ENCODE assay signal across 2 cellular contexts in the genomic region with DNA sequence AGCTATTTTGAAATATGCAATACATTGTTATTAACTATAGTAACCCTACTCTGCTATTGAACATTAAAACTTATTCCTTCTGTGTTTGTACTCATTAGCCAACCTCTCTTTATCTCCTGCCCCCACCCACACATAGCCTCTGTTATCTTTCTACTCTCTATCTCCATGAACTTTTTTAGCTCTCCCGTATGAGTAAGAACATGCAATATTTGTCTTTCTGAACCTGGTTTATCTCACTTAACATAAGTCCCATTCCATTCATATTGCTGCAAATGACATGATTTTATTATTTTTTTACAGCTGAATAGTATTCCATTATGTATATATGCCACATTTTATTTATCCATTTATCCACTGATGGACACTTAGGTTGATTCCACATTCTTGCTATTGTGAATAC.
TF ChIP-seq lines count a peak whose summit lies in the region.

No MANE protein-coding gene starts in this region.

TF ChIP-seq in HepG2, 621 proteins besides CTCF, POLR2A, EP300 and RAD21 (continued from another document):
- TF ChIP-seq, protein P1, sequence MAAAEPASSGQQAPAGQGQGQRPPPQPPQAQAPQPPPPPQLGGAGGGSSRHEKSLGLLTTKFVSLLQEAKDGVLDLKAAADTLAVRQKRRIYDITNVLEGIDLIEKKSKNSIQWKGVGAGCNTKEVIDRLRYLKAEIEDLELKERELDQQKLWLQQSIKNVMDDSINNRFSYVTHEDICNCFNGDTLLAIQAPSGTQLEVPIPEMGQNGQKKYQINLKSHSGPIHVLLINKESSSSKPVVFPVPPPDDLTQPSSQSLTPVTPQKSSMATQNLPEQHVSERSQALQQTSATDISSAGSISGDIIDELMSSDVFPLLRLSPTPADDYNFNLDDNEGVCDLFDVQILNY (CRISPR knock-in tag; conservative IDR thresholded peaks at IDR 0.05) = no peak
- no peak for TF ChIP-seq ZNF530 (CRISPR knock-in tag; IDR thresholded peaks at IDR 0.05; ENCODE audit: low read depth)
- TF ChIP-seq, protein P2, sequence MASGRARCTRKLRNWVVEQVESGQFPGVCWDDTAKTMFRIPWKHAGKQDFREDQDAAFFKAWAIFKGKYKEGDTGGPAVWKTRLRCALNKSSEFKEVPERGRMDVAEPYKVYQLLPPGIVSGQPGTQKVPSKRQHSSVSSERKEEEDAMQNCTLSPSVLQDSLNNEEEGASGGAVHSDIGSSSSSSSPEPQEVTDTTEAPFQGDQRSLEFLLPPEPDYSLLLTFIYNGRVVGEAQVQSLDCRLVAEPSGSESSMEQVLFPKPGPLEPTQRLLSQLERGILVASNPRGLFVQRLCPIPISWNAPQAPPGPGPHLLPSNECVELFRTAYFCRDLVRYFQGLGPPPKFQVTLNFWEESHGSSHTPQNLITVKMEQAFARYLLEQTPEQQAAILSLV (CRISPR knock-in tag; IDR thresholded peaks at IDR 0.05; ENCODE audit: borderline replicate concordance) = no peak

TF ChIP-seq in K562, 482 proteins besides CTCF, POLR2A, EP300 and RAD21 (continued from another document):
- TF ChIP-seq, protein P3, sequence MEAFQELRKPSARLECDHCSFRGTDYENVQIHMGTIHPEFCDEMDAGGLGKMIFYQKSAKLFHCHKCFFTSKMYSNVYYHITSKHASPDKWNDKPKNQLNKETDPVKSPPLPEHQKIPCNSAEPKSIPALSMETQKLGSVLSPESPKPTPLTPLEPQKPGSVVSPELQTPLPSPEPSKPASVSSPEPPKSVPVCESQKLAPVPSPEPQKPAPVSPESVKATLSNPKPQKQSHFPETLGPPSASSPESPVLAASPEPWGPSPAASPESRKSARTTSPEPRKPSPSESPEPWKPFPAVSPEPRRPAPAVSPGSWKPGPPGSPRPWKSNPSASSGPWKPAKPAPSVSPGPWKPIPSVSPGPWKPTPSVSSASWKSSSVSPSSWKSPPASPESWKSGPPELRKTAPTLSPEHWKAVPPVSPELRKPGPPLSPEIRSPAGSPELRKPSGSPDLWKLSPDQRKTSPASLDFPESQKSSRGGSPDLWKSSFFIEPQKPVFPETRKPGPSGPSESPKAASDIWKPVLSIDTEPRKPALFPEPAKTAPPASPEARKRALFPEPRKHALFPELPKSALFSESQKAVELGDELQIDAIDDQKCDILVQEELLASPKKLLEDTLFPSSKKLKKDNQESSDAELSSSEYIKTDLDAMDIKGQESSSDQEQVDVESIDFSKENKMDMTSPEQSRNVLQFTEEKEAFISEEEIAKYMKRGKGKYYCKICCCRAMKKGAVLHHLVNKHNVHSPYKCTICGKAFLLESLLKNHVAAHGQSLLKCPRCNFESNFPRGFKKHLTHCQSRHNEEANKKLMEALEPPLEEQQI (IDR thresholded peaks at IDR 0.05) = peak; percentile 72; the same call in 1 of the 2 replicates
- TF ChIP-seq TRIM24 (IDR thresholded peaks at IDR 0.05) (peak; percentile 82 to 93), MYNN (IDR thresholded peaks at IDR 0.05) (no peak), MYNN (CRISPR knock-in tag; IDR thresholded peaks at IDR 0.05) (no peak), SMARCA4 (IDR thresholded peaks at IDR 0.05) (peak; percentile 83), RBM39 (optimal IDR thresholded peaks at IDR 0.05; ENCODE audit: low read depth, low read length) (no peak), NCOR1 (IDR thresholded peaks at IDR 0.05) (peak; percentile 74), SOX6 (IDR thresholded peaks at IDR 0.05) (peak; percentile 60; the same call in 1 of the 2 replicates), FOXA3 (CRISPR knock-in tag; conservative IDR thresholded peaks at IDR 0.05 in 1 of 2, IDR thresholded peaks at IDR 0.05 in 1 of 2) (peak in 1 of 2 experiments; percentile 82; a peak in 2 of 4 replicates), SMARCE1 (IDR thresholded peaks at IDR 0.05) (peak; percentile 70; the same call in 1 of the 2 replicates), FOSL1 (tag; conservative IDR thresholded peaks at IDR 0.05) (peak; percentile 74), RAD51 (IDR thresholded peaks at IDR 0.05; ENCODE audit: borderline replicate concordance, low read depth) (no peak), BRD9 (IDR thresholded peaks at IDR 0.05; ENCODE audit: low read depth, partially characterized antibody) (no peak), DACH1 (IDR thresholded peaks at IDR 0.05; ENCODE audit: partially characterized antibody) (peak; percentile 51), MEF2D (tag; conservative IDR thresholded peaks at IDR 0.05; ENCODE audit: low read depth) (peak; percentile 68; the same call in 1 of the 2 replicates), BCOR (IDR thresholded peaks at IDR 0.05) (0 out of 2 replicates have a peak, but pooled peaks have one; percentile 12), ILK (tag; IDR thresholded peaks at IDR 0.05; ENCODE audit: borderline replicate concordance, low read depth) (no peak), TAF9B (IDR thresholded peaks at IDR 0.05; ENCODE audit: partially characterized antibody) (no peak), HDAC3 (IDR thresholded peaks at IDR 0.05; ENCODE audit: borderline replicate concordance, partially characterized antibody) (peak; percentile 58), ZNF699 (CRISPR knock-in tag; IDR thresholded peaks at IDR 0.05; ENCODE audit: insufficient replicate concordance) (no peak), DPF2 (IDR thresholded peaks at IDR 0.05) (peak; percentile 89), SMARCC2 (IDR thresholded peaks at IDR 0.05; ENCODE audit: low read depth) (0 out of 2 replicates have a peak, but pooled peaks have one; percentile 60), TEAD4 (IDR thresholded peaks at IDR 0.05; ENCODE audit: low read length) (peak; percentile 58), TEAD4 (CRISPR knock-in tag; IDR thresholded peaks at IDR 0.05; ENCODE audit: borderline replicate concordance) (no peak), TBL1XR1 (IDR thresholded peaks at IDR 0.05; ENCODE audit: low read length in 2 of 2) (peak in 1 of 2 experiments; percentile 20; a peak in 1 of 4 replicates), ZNF76 (CRISPR knock-in tag; IDR thresholded peaks at IDR 0.05; ENCODE audit: borderline replicate concordance) (no peak), EGR1 (conservative IDR thresholded peaks at IDR 0.05) (peak; percentile 84), CBFA2T2 (conservative IDR thresholded peaks at IDR 0.05) (peak; percentile 81), MTA2 (IDR thresholded peaks at IDR 0.05; ENCODE audit: low read depth) (peak; percentile 62), SRSF3 (IDR thresholded peaks at IDR 0.05; ENCODE audit: insufficient read depth, low read length) (no peak)
- TF ChIP-seq, protein P4, sequence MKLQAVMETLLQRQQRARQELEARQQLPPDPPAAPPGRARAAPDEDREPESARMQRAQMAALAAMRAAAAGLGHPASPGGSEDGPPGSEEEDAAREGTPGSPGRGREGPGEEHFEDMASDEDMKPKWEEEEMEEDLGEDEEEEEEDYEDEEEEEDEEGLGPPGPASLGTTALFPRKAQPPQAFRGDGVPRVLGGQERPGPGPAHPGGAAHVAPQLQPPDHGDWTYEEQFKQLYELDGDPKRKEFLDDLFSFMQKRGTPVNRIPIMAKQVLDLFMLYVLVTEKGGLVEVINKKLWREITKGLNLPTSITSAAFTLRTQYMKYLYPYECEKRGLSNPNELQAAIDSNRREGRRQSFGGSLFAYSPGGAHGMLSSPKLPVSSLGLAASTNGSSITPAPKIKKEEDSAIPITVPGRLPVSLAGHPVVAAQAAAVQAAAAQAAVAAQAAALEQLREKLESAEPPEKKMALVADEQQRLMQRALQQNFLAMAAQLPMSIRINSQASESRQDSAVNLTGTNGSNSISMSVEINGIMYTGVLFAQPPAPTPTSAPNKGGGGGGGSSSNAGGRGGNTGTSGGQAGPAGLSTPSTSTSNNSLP (IDR thresholded peaks at IDR 0.05; ENCODE audit: borderline replicate concordance, low read depth, low read length) = peak; percentile 28; the same call in 1 of the 2 replicates
- TF ChIP-seq, protein P5, sequence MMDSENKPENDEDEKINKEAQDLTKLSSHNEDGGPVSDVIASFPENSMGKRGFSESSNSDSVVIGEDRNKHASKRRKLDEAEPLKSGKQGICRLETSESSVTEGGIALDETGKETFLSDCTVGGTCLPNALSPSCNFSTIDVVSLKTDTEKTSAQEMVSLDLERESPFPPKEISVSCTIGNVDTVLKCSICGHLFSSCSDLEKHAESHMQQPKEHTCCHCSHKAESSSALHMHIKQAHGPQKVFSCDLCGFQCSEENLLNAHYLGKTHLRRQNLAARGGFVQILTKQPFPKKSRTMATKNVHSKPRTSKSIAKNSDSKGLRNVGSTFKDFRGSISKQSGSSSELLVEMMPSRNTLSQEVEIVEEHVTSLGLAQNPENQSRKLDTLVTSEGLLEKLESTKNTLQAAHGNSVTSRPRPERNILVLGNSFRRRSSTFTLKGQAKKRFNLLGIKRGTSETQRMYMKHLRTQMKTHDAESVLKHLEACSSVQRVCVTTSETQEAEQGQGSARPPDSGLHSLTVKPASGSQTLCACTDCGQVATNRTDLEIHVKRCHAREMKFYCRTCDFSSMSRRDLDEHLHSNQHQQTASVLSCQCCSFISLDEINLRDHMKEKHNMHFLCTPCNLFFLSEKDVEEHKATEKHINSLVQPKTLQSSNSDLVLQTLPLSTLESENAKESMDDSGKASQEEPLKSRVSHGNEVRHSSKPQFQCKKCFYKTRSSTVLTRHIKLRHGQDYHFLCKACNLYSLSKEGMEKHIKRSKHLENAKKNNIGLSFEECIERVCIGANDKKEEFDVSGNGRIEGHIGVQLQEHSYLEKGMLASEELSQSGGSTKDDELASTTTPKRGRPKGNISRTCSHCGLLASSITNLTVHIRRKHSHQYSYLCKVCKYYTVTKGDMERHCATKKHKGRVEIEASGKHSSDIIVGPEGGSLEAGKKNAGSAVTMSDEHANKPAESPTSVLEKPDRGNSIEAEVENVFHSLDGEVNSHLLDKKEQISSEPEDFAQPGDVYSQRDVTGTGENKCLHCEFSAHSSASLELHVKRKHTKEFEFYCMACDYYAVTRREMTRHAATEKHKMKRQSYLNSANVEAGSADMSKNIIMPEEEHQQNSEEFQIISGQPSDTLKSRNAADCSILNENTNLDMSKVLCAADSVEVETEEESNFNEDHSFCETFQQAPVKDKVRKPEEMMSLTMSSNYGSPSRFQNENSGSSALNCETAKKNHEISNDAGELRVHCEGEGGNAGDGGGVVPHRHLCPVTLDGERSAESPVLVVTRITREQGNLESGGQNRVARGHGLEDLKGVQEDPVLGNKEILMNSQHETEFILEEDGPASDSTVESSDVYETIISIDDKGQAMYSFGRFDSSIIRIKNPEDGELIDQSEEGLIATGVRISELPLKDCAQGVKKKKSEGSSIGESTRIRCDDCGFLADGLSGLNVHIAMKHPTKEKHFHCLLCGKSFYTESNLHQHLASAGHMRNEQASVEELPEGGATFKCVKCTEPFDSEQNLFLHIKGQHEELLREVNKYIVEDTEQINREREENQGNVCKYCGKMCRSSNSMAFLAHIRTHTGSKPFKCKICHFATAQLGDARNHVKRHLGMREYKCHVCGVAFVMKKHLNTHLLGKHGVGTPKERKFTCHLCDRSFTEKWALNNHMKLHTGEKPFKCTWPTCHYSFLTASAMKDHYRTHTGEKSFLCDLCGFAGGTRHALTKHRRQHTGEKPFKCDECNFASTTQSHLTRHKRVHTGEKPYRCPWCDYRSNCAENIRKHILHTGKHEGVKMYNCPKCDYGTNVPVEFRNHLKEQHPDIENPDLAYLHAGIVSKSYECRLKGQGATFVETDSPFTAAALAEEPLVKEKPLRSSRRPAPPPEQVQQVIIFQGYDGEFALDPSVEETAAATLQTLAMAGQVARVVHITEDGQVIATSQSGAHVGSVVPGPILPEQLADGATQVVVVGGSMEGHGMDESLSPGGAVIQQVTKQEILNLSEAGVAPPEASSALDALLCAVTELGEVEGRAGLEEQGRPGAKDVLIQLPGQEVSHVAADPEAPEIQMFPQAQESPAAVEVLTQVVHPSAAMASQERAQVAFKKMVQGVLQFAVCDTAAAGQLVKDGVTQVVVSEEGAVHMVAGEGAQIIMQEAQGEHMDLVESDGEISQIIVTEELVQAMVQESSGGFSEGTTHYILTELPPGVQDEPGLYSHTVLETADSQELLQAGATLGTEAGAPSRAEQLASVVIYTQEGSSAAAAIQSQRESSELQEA (IDR thresholded peaks at IDR 0.05; ENCODE audit: low read depth) = no peak
- TF ChIP-seq, protein P6, sequence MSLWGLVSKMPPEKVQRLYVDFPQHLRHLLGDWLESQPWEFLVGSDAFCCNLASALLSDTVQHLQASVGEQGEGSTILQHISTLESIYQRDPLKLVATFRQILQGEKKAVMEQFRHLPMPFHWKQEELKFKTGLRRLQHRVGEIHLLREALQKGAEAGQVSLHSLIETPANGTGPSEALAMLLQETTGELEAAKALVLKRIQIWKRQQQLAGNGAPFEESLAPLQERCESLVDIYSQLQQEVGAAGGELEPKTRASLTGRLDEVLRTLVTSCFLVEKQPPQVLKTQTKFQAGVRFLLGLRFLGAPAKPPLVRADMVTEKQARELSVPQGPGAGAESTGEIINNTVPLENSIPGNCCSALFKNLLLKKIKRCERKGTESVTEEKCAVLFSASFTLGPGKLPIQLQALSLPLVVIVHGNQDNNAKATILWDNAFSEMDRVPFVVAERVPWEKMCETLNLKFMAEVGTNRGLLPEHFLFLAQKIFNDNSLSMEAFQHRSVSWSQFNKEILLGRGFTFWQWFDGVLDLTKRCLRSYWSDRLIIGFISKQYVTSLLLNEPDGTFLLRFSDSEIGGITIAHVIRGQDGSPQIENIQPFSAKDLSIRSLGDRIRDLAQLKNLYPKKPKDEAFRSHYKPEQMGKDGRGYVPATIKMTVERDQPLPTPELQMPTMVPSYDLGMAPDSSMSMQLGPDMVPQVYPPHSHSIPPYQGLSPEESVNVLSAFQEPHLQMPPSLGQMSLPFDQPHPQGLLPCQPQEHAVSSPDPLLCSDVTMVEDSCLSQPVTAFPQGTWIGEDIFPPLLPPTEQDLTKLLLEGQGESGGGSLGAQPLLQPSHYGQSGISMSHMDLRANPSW (CRISPR knock-in tag; IDR thresholded peaks at IDR 0.05) = no peak
